Comparison of ENCODE assay signal across 10 cellular contexts in the genomic region with DNA sequence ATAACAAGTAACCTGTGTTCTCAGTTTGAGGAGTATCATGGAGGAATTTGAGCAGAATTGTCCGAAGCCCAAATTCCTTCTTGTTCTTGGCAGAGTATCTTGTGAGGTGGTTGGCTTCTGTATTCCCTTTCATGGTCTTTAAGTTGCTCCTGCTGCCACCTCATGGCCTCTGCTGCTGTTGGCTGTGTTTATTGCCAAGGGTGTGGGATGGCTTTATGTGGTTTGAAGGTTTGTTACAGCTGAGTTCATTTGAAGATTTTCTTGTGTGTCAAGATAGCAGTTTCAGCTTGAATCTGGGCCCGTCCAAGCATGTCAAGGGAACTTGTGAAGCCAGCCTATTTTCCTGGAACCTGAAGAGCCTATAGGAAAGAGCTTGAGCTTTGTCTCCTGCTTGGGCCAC. TPM values are rescaled to one million over a fixed set of nuclear protein-coding genes. Genes with fewer than 3 reads are reported as not detected.
DNase-seq lines count a peak whose midpoint lies in the region; ATAC-seq and TF ChIP-seq lines count a peak whose summit lies in the region.
"Had no signal": no experiment of that assay in that cellular context is flagged by ENCODE, and none has a peak within 500 bp of the region (broad histone marks: within the 10 kb centered on the region; RNA-seq: fewer than 3 reads in every experiment).

No MANE protein-coding gene starts in this region.

- DNase-seq in H9 (peak; percentile 39), RPMI7951 (ENCODE audit: low read depth) (peak; percentile 41), iris pigment epithelial cell (ENCODE audit: low read depth) (peak; percentile 5), NCI-H1436 treated with DMSO at 0.1 percent for 48 hours (lab: John Stamatoyannopoulos, UW) (no peak)
- no peak for DNase-seq in stimulated activated CD4-positive, alpha-beta T cell treated with anti-CD3 and anti-CD28 coated beads, Interleukin-4, amount 100 ng/mL, for 4 hours
- DNase-seq: NCI-H748 treated with DMSO at 0.1 percent for 48 hours had no signal

- TF ChIP-seq CTCF in GM12873 (IDR thresholded peaks at IDR 0.05; ENCODE audit: insufficient read depth, low read depth, low read length, missing control alignments), result peak; percentile 7
- peak; percentile 31; the same call in 1 of the 3 replicates for TF ChIP-seq CTCF in H9 (conservative IDR thresholded peaks at IDR 0.05)

- no peaks in the 10 kb centered on the region for H4K20me1 ChIP-seq in H9 (ENCODE audit: control insufficient read depth, insufficient read depth, insufficient read length)

- H3K14ac ChIP-seq in H9 (ENCODE audit: insufficient read depth, low read length), result no peak overlapping the region

- no peaks in the 10 kb centered on the region for H3K23me2 ChIP-seq in H9 (ENCODE audit: insufficient read length, low read depth, low read length, poor library complexity, severe bottlenecking)

- H3K4me3 Mint-ChIP-seq in H9, result no peak overlapping the region
- H3K4me3 Mint-ChIP-seq: nephron had no signal

- no peaks in the 10 kb centered on the region for H3K27me3 ChIP-seq in H9 (ENCODE audit: insufficient read depth, low read length)

- no peaks in the 10 kb centered on the region for H3K9me3 ChIP-seq in H9 (ENCODE audit: control insufficient read depth, low read depth, low read length)

- H3K18ac ChIP-seq in H9 (ENCODE audit: insufficient read length, low read depth, low read length), result no peak overlapping the region

- no peak overlapping the region for H2BK120ac ChIP-seq in H9 (ENCODE audit: low read depth, low read length, poor library complexity, severe bottlenecking)

- H3K4me1 ChIP-seq in H9 (ENCODE audit: insufficient read depth, low read length), result no peaks in the 10 kb centered on the region

- no peak overlapping the region for H2AK5ac ChIP-seq in H9 (ENCODE audit: insufficient read length, low read length)

- H2AFZ ChIP-seq in H9 (ENCODE audit: low read length), result no peak overlapping the region

- H2BK12ac ChIP-seq in H9 (ENCODE audit: insufficient read length, low read depth, low read length), result no peak overlapping the region

- no peaks in the 10 kb centered on the region for H3K79me2 ChIP-seq in H9 (ENCODE audit: insufficient read depth, low read length)

- no peak overlapping the region for H4K5ac ChIP-seq in H9 (ENCODE audit: insufficient read length, low read depth, low read length)

- H3K23ac ChIP-seq in H9 (ENCODE audit: insufficient read length, low read depth, low read length), result no peak overlapping the region

- no peak overlapping the region for H3K9ac ChIP-seq in H9 (ENCODE audit: extremely low read depth, insufficient read length, low read length)

- no peak overlapping the region for H2BK20ac ChIP-seq in H9 (ENCODE audit: low read depth, low read length, poor library complexity, severe bottlenecking)

- H3K27ac Mint-ChIP-seq in H9, result no peak overlapping the region

- no peak overlapping the region for H2BK15ac ChIP-seq in H9 (ENCODE audit: low read depth, low read length)

- ATAC-seq in HG02623 (IDR thresholded peaks at IDR 0.05; ENCODE audit: unreplicated experiment) (no peak), GM19395 (IDR thresholded peaks at IDR 0.05; ENCODE audit: unreplicated experiment) (no peak)

- H3K27me3 Mint-ChIP-seq in H9 (ENCODE audit: low read depth), result no peaks in the 10 kb centered on the region

- H3K27ac ChIP-seq in H9 (ENCODE audit: insufficient read length, low read depth, low read length), result no peak overlapping the region

- no peak overlapping the region for H3T11ph ChIP-seq in H9 (ENCODE audit: low read length)

- no peak overlapping the region for H3K4ac ChIP-seq in H9 (ENCODE audit: low read depth, low read length)

- H3K79me1 ChIP-seq in H9 (ENCODE audit: insufficient read depth, low read depth, low read length, poor library complexity, severe bottlenecking), result no peaks in the 10 kb centered on the region

- H3K4me1 Mint-ChIP-seq in H9, result no peaks in the 10 kb centered on the region; a peak in 1 of 4 replicates
- H3K4me1 Mint-ChIP-seq: nephron had no signal

- no peak overlapping the region for H3K56ac ChIP-seq in H9 (ENCODE audit: insufficient read length, low read depth, low read length)

- WGBS in H9 (ENCODE audit: extremely low coverage, insufficient read length, low lambda C conversion rate), result no CpG with 5 or more reads among the region's 2 CpGs

- no peak overlapping the region for H4K91ac ChIP-seq in H9 (ENCODE audit: insufficient read length, low read depth, low read length)

- no peak overlapping the region for H4K8ac ChIP-seq in H9 (replicated peaks; ENCODE audit: insufficient read length, low read depth, low read length)

- no peak overlapping the region for H2BK5ac ChIP-seq in H9 (ENCODE audit: insufficient read length, low read length)

- no peak overlapping the region for H3K4me2 ChIP-seq in H9 (ENCODE audit: insufficient read depth, insufficient read length, low read length)

- no peaks in the 10 kb centered on the region for H3K9me3 Mint-ChIP-seq in H9
- H3K9me3 Mint-ChIP-seq: nephron had no signal

- no peaks in the 10 kb centered on the region for H3K36me3 Mint-ChIP-seq in H9 (ENCODE audit: insufficient read depth in 1 of 3, low read depth in 3 of 3)

RNA-seq across cellular contexts. Expression of a gene that starts 20.2 kb away (rescaled TPM):
- 46.4 and 47.5 TPM in 2 replicates for total RNA-seq in H9 (2021)
- 122 and 146 TPM in 2 replicates for total RNA-seq in RPMI7951 (2014; rRNA removed; shearing (Covaris generic))

RNA-seq across cellular contexts. Expression of a gene that starts 36.9 kb away (rescaled TPM):
- 10.1 and 10.9 TPM in 2 replicates for total RNA-seq in H9 (2021)
- 1.7 TPM in 2 replicates for total RNA-seq in RPMI7951 (2014; rRNA removed; shearing (Covaris generic))

Comparison
In these comparisons a context has a peak if more than half of its experiments do, and no peak if none do; other contexts are left out.
1. DNase-seq: peak in H9 (single experiment), RPMI7951 (single experiment) and iris pigment epithelial cell (single experiment); none in stimulated activated CD4-positive, alpha-beta T cell treated with anti-CD3 and anti-CD28 coated beads, Interleukin-4, amount 100 ng/mL, for 4 hours (0 of 2) and NCI-H1436 treated with DMSO at 0.1 percent for 48 hours (single experiment).